ENCODE assay signal across 9 cellular contexts in genomic region chr1:15328785-15329480, GRCh38.
DNase-seq lines count a peak whose midpoint lies in the region; ATAC-seq and TF ChIP-seq lines count a peak whose summit lies in the region.
"Had no signal": no experiment of that assay in that cellular context is flagged by ENCODE, and none has a peak within 500 bp of the region (broad histone marks: within the 10 kb centered on the region; RNA-seq: fewer than 3 reads in every experiment).

No MANE protein-coding gene starts in this region.

- peaks cover 3 to 6% of the 10 kb centered on the region in 2 donors for H3K27me3 Mint-ChIP-seq in CD8-positive, alpha-beta memory T cell
- peaks cover 26% of the 10 kb centered on the region for H3K27me3 Mint-ChIP-seq in neural progenitor cell (ENCODE audit: insufficient read depth, low read depth)
- peaks cover 37% of the 10 kb centered on the region for H3K27me3 Mint-ChIP-seq in activated CD4-positive, alpha-beta T cell treated with anti-CD3 and anti-CD28 coated beads, Interleukin-2, amount 10 ng/mL, durations not matched to agents 24 days and 14 days

- H3K4me2 ChIP-seq in neural progenitor cell: no peak overlapping the region

- H3K27ac Mint-ChIP-seq in CD8-positive, alpha-beta memory T cell: no peak overlapping the region
- H3K27ac Mint-ChIP-seq in neural progenitor cell: no peak overlapping the region
- no peak overlapping the region for H3K27ac Mint-ChIP-seq in activated CD4-positive, alpha-beta T cell treated with anti-CD3 and anti-CD28 coated beads, Interleukin-2, amount 10 ng/mL, durations not matched to agents 24 days and 14 days

- POLR2A ChIA-PET in CD8-positive, alpha-beta memory T cell (lab: Charles Lee): no interaction called here

- no peak for DNase-seq in CD8-positive, alpha-beta memory T cell
- peak; percentile 74 to 82 for DNase-seq in NCI-H446 (lab: John Stamatoyannopoulos, UW)
- no peak for DNase-seq in esophagus muscularis mucosa (ENCODE audit: extremely low spot score)
- no peak for DNase-seq in neural progenitor cell (ENCODE audit: low spot score)
- no peak for DNase-seq in activated CD4-positive, alpha-beta T cell treated with anti-CD3 and anti-CD28 coated beads, Interleukin-2, amount 10 ng/mL, durations not matched to agents 24 days and 14 days
- no peak for DNase-seq in NK-92 treated with Interleukin-12 subunit alpha and Interleukin-12 subunit beta, amount 100 ng/mL, for 24 hours (lab: John Stamatoyannopoulos, UW)
- DNase-seq in COLO829 (ENCODE audit: low spot score): no peak
- DNase-seq: NCI-H1417 had no signal

- no peaks in the 10 kb centered on the region for H3K36me3 ChIP-seq in CD8-positive, alpha-beta memory T cell (ENCODE audit: insufficient read depth, low read length)
- no peaks in the 10 kb centered on the region for H3K36me3 ChIP-seq in esophagus muscularis mucosa
- H3K36me3 ChIP-seq in neural progenitor cell: no peaks in the 10 kb centered on the region

- no peak for ATAC-seq in GM19328 (IDR thresholded peaks at IDR 0.05; ENCODE audit: unreplicated experiment)

- intact Hi-C loops in esophagus muscularis mucosa (cut with DNase I): loop anchor here (10.0 kb wide), 1 partner anchor 46 kb away; no protein-coding TSS in a partner anchor
- intact Hi-C loops in activated CD4-positive, alpha-beta T cell treated with anti-CD3 and anti-CD28 coated beads, Interleukin-2, amount 10 ng/mL, durations not matched to agents 24 days and 14 days (cut with micrococcal nuclease): loop anchor here (10.0 kb wide), 1 partner anchor 166 kb away; no protein-coding TSS in a partner anchor

- H3K9me3 ChIP-seq in CD8-positive, alpha-beta memory T cell (ENCODE audit: low read length): no peaks in the 10 kb centered on the region
- no peaks in the 10 kb centered on the region for H3K9me3 ChIP-seq in esophagus muscularis mucosa
- no peaks in the 10 kb centered on the region for H3K9me3 ChIP-seq in neural progenitor cell (ENCODE audit: low read depth)

- H3K4me3 Mint-ChIP-seq in CD8-positive, alpha-beta memory T cell: no peak overlapping the region
- peak overlapping the region; percentile 30 for H3K4me3 Mint-ChIP-seq in neural progenitor cell
- no peak overlapping the region for H3K4me3 Mint-ChIP-seq in activated CD4-positive, alpha-beta T cell treated with anti-CD3 and anti-CD28 coated beads, Interleukin-2, amount 10 ng/mL, durations not matched to agents 24 days and 14 days

- no peak for TF ChIP-seq EP300 in esophagus muscularis mucosa (IDR thresholded peaks at IDR 0.05)

- 44% methylated on average over 21 of the region's 21 CpGs for WGBS in esophagus muscularis mucosa

- no peak overlapping the region for H3K9ac ChIP-seq in neural progenitor cell

- H3K36me3 Mint-ChIP-seq in CD8-positive, alpha-beta memory T cell: no peaks in the 10 kb centered on the region
- H3K36me3 Mint-ChIP-seq in neural progenitor cell: no peaks in the 10 kb centered on the region
- H3K36me3 Mint-ChIP-seq in activated CD4-positive, alpha-beta T cell treated with anti-CD3 and anti-CD28 coated beads, Interleukin-2, amount 10 ng/mL, durations not matched to agents 24 days and 14 days (ENCODE audit: low read depth): no peaks in the 10 kb centered on the region

- H3K4me1 Mint-ChIP-seq in CD8-positive, alpha-beta memory T cell: peaks cover 0 to 3% (median 0%) of the 10 kb centered on the region in 3 donors
- peaks cover 50% of the 10 kb centered on the region for H3K4me1 Mint-ChIP-seq in neural progenitor cell
- H3K4me1 Mint-ChIP-seq in activated CD4-positive, alpha-beta T cell treated with anti-CD3 and anti-CD28 coated beads, Interleukin-2, amount 10 ng/mL, durations not matched to agents 24 days and 14 days: peaks cover 8% of the 10 kb centered on the region

- TF ChIP-seq POLR2A in esophagus muscularis mucosa (IDR thresholded peaks at IDR 0.05; ENCODE audit: low read depth): no peak

- no peak overlapping the region for H2AFZ ChIP-seq in neural progenitor cell (replicated peaks)

- peak; percentile 8 to 38 (median 27) for TF ChIP-seq CTCF in esophagus muscularis mucosa (IDR thresholded peaks at IDR 0.05)
- TF ChIP-seq CTCF in neural progenitor cell (IDR thresholded peaks at IDR 0.05): no peak

- CTCF ChIA-PET in CD8-positive, alpha-beta memory T cell (lab: Charles Lee): no interaction called here

- H3K79me2 ChIP-seq in neural progenitor cell (ENCODE audit: low read depth): no peaks in the 10 kb centered on the region

- no peaks in the 10 kb centered on the region for H3K27me3 ChIP-seq in CD8-positive, alpha-beta memory T cell (ENCODE audit: insufficient read depth, low read length, poor library complexity, severe bottlenecking)
- H3K27me3 ChIP-seq in esophagus muscularis mucosa (no peaks in the 10 kb centered on the region), neural progenitor cell (no peaks in the 10 kb centered on the region)

- H3K4me3 ChIP-seq in CD8-positive, alpha-beta memory T cell (ENCODE audit: low read length): no peak overlapping the region
- H3K4me3 ChIP-seq in esophagus muscularis mucosa (no peak overlapping the region), neural progenitor cell (no peak overlapping the region)

- no peaks in the 10 kb centered on the region for H4K20me1 ChIP-seq in neural progenitor cell (ENCODE audit: low read depth)

- peak overlapping the region; percentile 33 for H3K27ac ChIP-seq in CD8-positive, alpha-beta memory T cell (ENCODE audit: low read depth, low read length)
- H3K27ac ChIP-seq in esophagus muscularis mucosa (replicated peaks in 1 of 4): peak overlapping the region in 3 of 4 donors; percentile 1 to 58 (median 48)
- no peak overlapping the region for H3K27ac ChIP-seq in neural progenitor cell

- H3K4me1 ChIP-seq in CD8-positive, alpha-beta memory T cell (ENCODE audit: insufficient read depth, low read length): no peaks in the 10 kb centered on the region
- peaks cover 18 to 23% (median 20%) of the 10 kb centered on the region in 4 donors for H3K4me1 ChIP-seq in esophagus muscularis mucosa
- peaks cover 30% of the 10 kb centered on the region for H3K4me1 ChIP-seq in neural progenitor cell

- no peaks in the 10 kb centered on the region for H3K9me3 Mint-ChIP-seq in CD8-positive, alpha-beta memory T cell
- H3K9me3 Mint-ChIP-seq in neural progenitor cell: no peaks in the 10 kb centered on the region
- H3K9me3 Mint-ChIP-seq in activated CD4-positive, alpha-beta T cell treated with anti-CD3 and anti-CD28 coated beads, Interleukin-2, amount 10 ng/mL, durations not matched to agents 24 days and 14 days: no peaks in the 10 kb centered on the region

- H3F3A ChIP-seq in neural progenitor cell (ENCODE audit: low read depth): peaks cover 9% of the 10 kb centered on the region

Comparison
In these comparisons a context has a peak if more than half of its experiments do, and no peak if none do; other contexts are left out.
1. DNase-seq: peak in NCI-H446 (2 of 2); none in CD8-positive, alpha-beta memory T cell (0 of 5), esophagus muscularis mucosa (single experiment), neural progenitor cell (single experiment), activated CD4-positive, alpha-beta T cell treated with anti-CD3 and anti-CD28 coated beads, Interleukin-2, amount 10 ng/mL, durations not matched to agents 24 days and 14 days (single experiment), NK-92 treated with Interleukin-12 subunit alpha and Interleukin-12 subunit beta, amount 100 ng/mL, for 24 hours (single experiment) and COLO829 (single experiment).